In the genomic region with DNA sequence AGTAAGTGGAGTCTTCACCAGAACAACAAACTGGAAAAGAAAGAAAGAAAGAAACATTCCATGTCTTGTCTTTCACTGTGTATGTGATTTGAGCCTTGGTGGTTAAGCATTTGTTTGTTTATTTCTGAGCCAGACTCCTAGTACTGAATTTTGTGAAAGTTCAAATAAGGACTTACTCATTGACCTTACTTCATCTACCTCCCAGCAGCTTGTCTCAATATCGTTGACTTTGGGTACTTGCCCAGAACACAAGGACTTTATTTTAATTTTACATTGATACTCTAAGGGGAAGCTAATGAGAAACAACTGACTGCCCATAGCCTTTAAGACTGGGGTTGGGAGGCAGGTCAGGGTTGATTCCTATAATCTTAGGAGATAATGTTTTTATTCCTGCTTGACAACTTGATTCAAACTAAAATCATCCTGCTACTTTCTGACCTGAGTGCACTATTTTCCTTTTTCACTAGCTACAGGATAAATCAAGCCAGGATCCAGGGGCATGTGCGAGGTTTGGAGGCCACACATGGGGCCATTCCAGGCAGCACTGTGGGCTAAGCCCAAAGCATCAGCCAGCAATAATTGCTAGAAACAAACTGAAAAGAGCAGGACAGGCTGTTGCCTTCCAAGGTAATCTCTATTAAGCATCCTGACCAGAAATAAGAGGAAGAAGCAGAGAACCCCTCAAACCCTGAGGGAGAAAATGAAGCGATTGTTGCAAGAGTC, we compare ENCODE assay signal across 16 cellular contexts.
DNase-seq lines count a peak whose midpoint lies in the region; ATAC-seq and TF ChIP-seq lines count a peak whose summit lies in the region.
"Had no signal": no experiment of that assay in that cellular context is flagged by ENCODE, and none has a peak within 500 bp of the region (broad histone marks: within the 10 kb centered on the region; RNA-seq: fewer than 3 reads in every experiment).

No MANE protein-coding gene starts in this region.

- ATAC-seq in Right ventricle myocardium inferior (peak; percentile 70), lower lobe of right lung (peak; percentile 79 to 84), HG03442 (IDR thresholded peaks at IDR 0.05; ENCODE audit: unreplicated experiment) (no peak), HG03571 (IDR thresholded peaks at IDR 0.05; ENCODE audit: unreplicated experiment) (no peak)

- TF ChIP-seq CTCF in right atrium auricular region (IDR thresholded peaks at IDR 0.05) (no peak), cardiac fibroblast (IDR thresholded peaks at IDR 0.05; ENCODE audit: low read depth, low read length) (no peak), lower lobe of right lung (IDR thresholded peaks at IDR 0.05) (no peak)

- H3K27me3 ChIP-seq in right atrium auricular region (no peaks in the 10 kb centered on the region), lower lobe of right lung (ENCODE audit: low read depth) (no peaks in the 10 kb centered on the region)
- H3K27me3 ChIP-seq: ascending aorta, sigmoid colon had no signal

- no peaks in the 10 kb centered on the region for H3K9me3 ChIP-seq in right atrium auricular region
- H3K9me3 ChIP-seq in lower lobe of right lung, result no peaks in the 10 kb centered on the region
- H3K9me3 ChIP-seq: ascending aorta, sigmoid colon had no signal

- intact Hi-C loops in Right ventricle myocardium inferior (cut with DNase I) (no loop called here), lower lobe of right lung (cut with DNase I) (no loop called here)

- H3K4me3 ChIP-seq in right atrium auricular region, result no peak overlapping the region
- no peak overlapping the region for H3K4me3 ChIP-seq in cardiac fibroblast (replicated peaks in 1 of 2; ENCODE audit: low read depth in 2 of 2, low read length in 2 of 2)
- no peak overlapping the region for H3K4me3 ChIP-seq in lower lobe of right lung
- H3K4me3 ChIP-seq: ascending aorta, sigmoid colon had no signal

- H3K4me1 ChIP-seq in right atrium auricular region, result peaks cover 0 to 30% of the 10 kb centered on the region in 2 donors
- H3K4me1 ChIP-seq in lower lobe of right lung, result peaks cover 25% of the 10 kb centered on the region
- H3K4me1 ChIP-seq: sigmoid colon had no signal

- H3K36me3 ChIP-seq in right atrium auricular region, result no peaks in the 10 kb centered on the region
- peaks cover 25% of the 10 kb centered on the region for H3K36me3 ChIP-seq in lower lobe of right lung
- H3K36me3 ChIP-seq: ascending aorta had no signal

- DNase-seq in Right ventricle myocardium inferior (ENCODE audit: missing footprints), result no peak
- no peak for DNase-seq in right atrium auricular region (ENCODE audit: low spot score)
- peak; percentile 76 to 85 for DNase-seq in cardiac fibroblast (ENCODE audit: low read depth in 2 of 2)
- DNase-seq in lower lobe of right lung, result no peak
- DNase-seq in NCI-H1105 treated with DMSO at 0.1 percent for 48 hours (lab: John Stamatoyannopoulos, UW), result no peak
- DNase-seq in D341Med (ENCODE audit: low spot score), result no peak
- DNase-seq: ACHN; activated CD4-positive, alpha-beta T cell treated with anti-CD3 and anti-CD28 coated beads, Interleukin-2, amount 50 U/mL, for 1 hour; DND-41; H7; NCI-H187 treated with DMSO at 0.1 percent for 48 hours; sigmoid colon; trophoblast cell had no signal

- H3K27ac ChIP-seq in right atrium auricular region (peak overlapping the region in 1 of 2 donors; percentile 14), lower lobe of right lung (no peak overlapping the region)
- H3K27ac ChIP-seq: sigmoid colon had no signal

Comparison
In these comparisons a context has a peak if more than half of its experiments do, and no peak if none do; other contexts are left out.
1. ATAC-seq: peak in Right ventricle myocardium inferior (single experiment) and lower lobe of right lung (2 of 2); none in HG03442 (single experiment) and HG03571 (single experiment).
2. DNase-seq: peak in cardiac fibroblast (2 of 2); none in Right ventricle myocardium inferior (single experiment), right atrium auricular region (single experiment), lower lobe of right lung (single experiment), NCI-H1105 treated with DMSO at 0.1 percent for 48 hours (single experiment) and D341Med (single experiment).